ENCODE assay signal across 8 cellular contexts in genomic region chr14:104795781-104796681, GRCh38. TPM values are rescaled to one million over a fixed set of nuclear protein-coding genes. Genes with fewer than 3 reads are reported as not detected.
A peak's percentile ranks its signal among the peaks of the same experiment; 100 is the strongest.
DNase-seq lines count a peak whose midpoint lies in the region; ATAC-seq and TF ChIP-seq lines count a peak whose summit lies in the region.

No MANE protein-coding gene starts in this region.

- H3K27me3 ChIP-seq in Panc1 (ENCODE audit: control insufficient read depth, insufficient read depth, low read length): no peaks in the 10 kb centered on the region
- no peaks in the 10 kb centered on the region for H3K27me3 ChIP-seq in heart left ventricle

- H3K27ac Mint-ChIP-seq in activated naive CD8-positive, alpha-beta T cell: peak overlapping the region; percentile 66

- peaks cover 41% of the 10 kb centered on the region for H3K4me1 Mint-ChIP-seq in activated naive CD8-positive, alpha-beta T cell (ENCODE audit: low read depth)

- H3K9me3 ChIP-seq in Panc1 (ENCODE audit: control insufficient read depth, insufficient read depth, low read depth, low read length) (no peaks in the 10 kb centered on the region), heart left ventricle (no peaks in the 10 kb centered on the region)

- WGBS in heart left ventricle, 4 donors: 12 to 42% (median 20%) methylated on average over 18 to 55 of the region's 55 CpGs

- intact Hi-C loops in Panc1 (cut with micrococcal nuclease; ENCODE audit: unreplicated experiment): no loop called here
- intact Hi-C loops in heart left ventricle (cut with DNase I): no loop called here

- in situ Hi-C loops in Panc1 (cut with HindIII; ENCODE audit: low pct_unique_long_range_greater_than_20kb, low sequenced_read_pairs): no loop called here

- H3K36me3 ChIP-seq in Panc1 (ENCODE audit: control insufficient read depth, insufficient read depth, low read length) (peaks cover 2% of the 10 kb centered on the region; the same call in 1 of the 2 replicates), heart left ventricle (peaks cover 0 to 16% (median 10%) of the 10 kb centered on the region in 9 donors)

- TF ChIP-seq CTCF in Panc1 (IDR thresholded peaks at IDR 0.05): no peak
- TF ChIP-seq CTCF in heart left ventricle (IDR thresholded peaks at IDR 0.05): no peak
- TF ChIP-seq CTCF in retinal pigment epithelial cell (conservative IDR thresholded peaks at IDR 0.05; ENCODE audit: low read depth, low read length): no peak

- H3K4me3 Mint-ChIP-seq in activated naive CD8-positive, alpha-beta T cell: peak overlapping the region; percentile 73

- H3K4me1 ChIP-seq in Panc1 (ENCODE audit: control insufficient read depth, insufficient read depth, low read length): peaks cover 62% of the 10 kb centered on the region
- peaks cover 6 to 77% (median 59%) of the 10 kb centered on the region in 12 donors for H3K4me1 ChIP-seq in heart left ventricle

- TF ChIP-seq POLR2A in heart left ventricle (IDR thresholded peaks at IDR 0.05): peak; percentile 20 to 86

- CTCF ChIA-PET in Panc1 (lab: Charles Lee): no interaction called here

- H3K27me3 Mint-ChIP-seq in activated naive CD8-positive, alpha-beta T cell: no peaks in the 10 kb centered on the region

- H3K4me3 ChIP-seq in Panc1 (ENCODE audit: low read depth in 2 of 2, low read length in 2 of 2): peak overlapping the region; percentile 40 to 48
- peak overlapping the region in 11 of 12 donors; percentile 30 to 98 (median 60) for H3K4me3 ChIP-seq in heart left ventricle
- peak overlapping the region; percentile 46 for H3K4me3 ChIP-seq in retinal pigment epithelial cell (ENCODE audit: low read length)

- BruUV-seq in Panc1 (replicated peaks; lab: Mats Ljungman, UMichigan): no TSS peak

- POLR2A ChIA-PET in Panc1 (lab: Charles Lee): no interaction called here

- no peaks in the 10 kb centered on the region for H3K36me3 Mint-ChIP-seq in activated naive CD8-positive, alpha-beta T cell

- H3K9me3 Mint-ChIP-seq in activated naive CD8-positive, alpha-beta T cell (ENCODE audit: low read depth): no peaks in the 10 kb centered on the region

- H3K27ac ChIP-seq in Panc1 (ENCODE audit: low read length) (peak overlapping the region; percentile 84), heart left ventricle (peak overlapping the region; percentile 61 to 98 (median 88))

- DNase-seq in COLO668 (lab: John Stamatoyannopoulos, UW; ENCODE audit: unreplicated experiment) (peak; percentile 87), Panc1 (ENCODE audit: low read depth, low spot score) (no peak), heart left ventricle (peak; percentile 59 to 83 (median 74)), retinal pigment epithelial cell (ENCODE audit: low read depth) (no peak)

- ATAC-seq in GM21825 (IDR thresholded peaks at IDR 0.05; ENCODE audit: unreplicated experiment) (peak; percentile 36), Panc1 (no peak; the same call in 1 of the 2 replicates), heart left ventricle (peak in 3 of 4 donors; percentile 21 to 48 (median 44)), GM18861 (IDR thresholded peaks at IDR 0.05; ENCODE audit: unreplicated experiment) (no peak), GM19395 (IDR thresholded peaks at IDR 0.05; ENCODE audit: unreplicated experiment) (no peak)

RNA-seq across cellular contexts. Expression of gene AKT1, which starts 0.5 kb away (rescaled TPM):
- 175 TPM for total RNA-seq in Panc1 (2021; ENCODE audit: unreplicated experiment)
- polyA plus RNA-seq in Panc1 (2012; ENCODE audit: insufficient read length): 296 TPM
- total RNA-seq in heart left ventricle: 100 to 1,000 TPM; 115 to 173 (median 143) TPM
- 100 to 1,000 TPM; 108 to 129 TPM for polyA plus RNA-seq in heart left ventricle

RNA-seq across cellular contexts. Expression of gene ZBTB42, which starts 4.9 kb away (rescaled TPM):
- total RNA-seq in Panc1 (2021; ENCODE audit: unreplicated experiment) (16.5 TPM), heart left ventricle (10 to 100 TPM in 3 of 9 donors, 1 to 10 TPM in 6; 4.9 to 12.9 (median 7.4) TPM)
- polyA plus RNA-seq in Panc1 (2012; ENCODE audit: insufficient read length): 17.3 TPM
- polyA plus RNA-seq in heart left ventricle: 10 to 100 TPM in 1 of 2 donors, 1 to 10 TPM in 1; 4.2 to 12.3 TPM

RNA-seq across cellular contexts. Expression of gene SIVA1, which starts 43.1 kb away (rescaled TPM):
- 100 TPM for total RNA-seq in Panc1 (2021; ENCODE audit: unreplicated experiment)
- 184 TPM for polyA plus RNA-seq in Panc1 (2012; ENCODE audit: insufficient read length)
- total RNA-seq in heart left ventricle: 100 to 1,000 TPM in 2 of 9 donors, 10 to 100 TPM in 7; 41.0 to 203 (median 53.9) TPM
- polyA plus RNA-seq in heart left ventricle: 100 to 1,000 TPM; 126 to 191 TPM

Comparison
In these comparisons a context has a peak if more than half of its experiments do, and no peak if none do; other contexts are left out.
1. DNase-seq: peak in COLO668 (single experiment) and heart left ventricle (5 of 5); none in Panc1 (single experiment) and retinal pigment epithelial cell (single experiment).
2. ATAC-seq: peak in GM21825 (single experiment) and heart left ventricle (3 of 4); none in Panc1 (single experiment), GM18861 (single experiment) and GM19395 (single experiment).
3. Peak in every context shown above with its lines, with median percentiles within 50 percentile points of each other: H3K4me3 ChIP-seq.